12 cellular contexts compared by ENCODE assay signal in the genomic region with DNA sequence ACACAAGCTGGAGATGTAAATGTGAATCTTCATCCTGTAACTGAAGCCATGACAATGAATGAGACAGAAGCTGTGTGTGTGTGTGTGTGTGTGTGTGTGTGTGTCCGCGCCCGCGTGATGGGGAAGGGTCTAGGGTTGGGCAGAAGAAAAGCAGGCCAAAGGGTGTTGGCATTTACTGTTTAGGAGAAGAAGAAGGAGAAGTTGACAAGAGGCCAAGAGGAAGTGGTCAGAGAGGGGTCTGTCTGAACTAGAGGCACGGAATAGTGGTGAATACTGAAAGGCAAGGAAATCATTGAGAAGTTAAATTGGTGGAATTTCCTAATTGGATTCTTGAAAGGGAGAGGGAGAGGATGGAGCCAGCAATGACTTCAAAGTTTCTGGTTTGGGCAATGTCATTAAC. TPM values are rescaled to one million over a fixed set of nuclear protein-coding genes. Genes with fewer than 3 reads are reported as not detected.
DNase-seq lines count a peak whose midpoint lies in the region; FAIRE-seq and TF ChIP-seq lines count a peak whose summit lies in the region.
"Had no signal": no experiment of that assay in that cellular context is flagged by ENCODE, and none has a peak within 500 bp of the region (broad histone marks: within the 10 kb centered on the region; RNA-seq: fewer than 3 reads in every experiment).

No MANE protein-coding gene starts in this region.

- no peak overlapping the region for H3K4me3 ChIP-seq in esophagus muscularis mucosa
- no peak overlapping the region for H3K4me3 ChIP-seq in H7 (ENCODE audit: insufficient read depth, low read depth, low read length)

- H3K9me3 ChIP-seq in esophagus muscularis mucosa, result peaks cover 0 to 11% (median 4%) of the 10 kb centered on the region in 4 donors

- intact Hi-C loops in esophagus muscularis mucosa (cut with DNase I), result no loop called here

- TF ChIP-seq EP300 in esophagus muscularis mucosa (IDR thresholded peaks at IDR 0.05), result no peak

- H3K4me1 ChIP-seq in esophagus muscularis mucosa, result peaks cover 3 to 5% (median 5%) of the 10 kb centered on the region in 4 donors

- no peak for FAIRE-seq in GM12891 (lab: Jason Lieb, UNC)

- TF ChIP-seq CTCF in esophagus muscularis mucosa (IDR thresholded peaks at IDR 0.05), result no peak

- H3K36me3 ChIP-seq in esophagus muscularis mucosa (no peaks in the 10 kb centered on the region), H7 (replicated peaks; ENCODE audit: control insufficient read depth, insufficient read depth, low read length) (no peaks in the 10 kb centered on the region)

- H3K27me3 ChIP-seq in esophagus muscularis mucosa (no peaks in the 10 kb centered on the region), H7 (ENCODE audit: control insufficient read depth, insufficient read depth, low read length) (no peaks in the 10 kb centered on the region)

- DNase-seq in GM12891 (ENCODE audit: insufficient read length, low spot score) (no peak), NOMO-1 treated with DMSO at 0.1 percent for 48 hours (lab: John Stamatoyannopoulos, UW; ENCODE audit: unreplicated experiment) (peak; percentile 94), esophagus muscularis mucosa (ENCODE audit: extremely low spot score) (peak; percentile 87), mucosa of gallbladder (ENCODE audit: low spot score) (peak; percentile 44), H7 (no peak), NCI-H510A treated with DMSO at 0.1 percent for 48 hours (lab: John Stamatoyannopoulos, UW) (no peak), NCI-H2171 treated with DMSO at 0.1 percent for 48 hours (lab: John Stamatoyannopoulos, UW) (no peak)
- DNase-seq in stimulated activated CD4-positive, alpha-beta T cell treated with anti-CD3 and anti-CD28 coated beads, Interleukin-4, amount 100 ng/mL, for 1 hour, result no peak
- DNase-seq: activated CD8-positive, alpha-beta memory T cell treated with anti-CD3 and anti-CD28 coated beads, Interleukin-2, amount 10 ng/mL, durations not matched to agents 7 days and 5 days; naive B cell; NCI-H1105 treated with DMSO at 0.1 percent for 48 hours; T-helper 17 cell had no signal

- H3K27ac ChIP-seq in esophagus muscularis mucosa (replicated peaks in 1 of 4), result no peak overlapping the region

- 68% methylated on average over 5 of the region's 5 CpGs for WGBS in esophagus muscularis mucosa

- no peak for TF ChIP-seq POLR2A in GM12891 (IDR thresholded peaks at IDR 0.05; ENCODE audit: low read depth, low read length)
- TF ChIP-seq POLR2A in esophagus muscularis mucosa (IDR thresholded peaks at IDR 0.05; ENCODE audit: low read depth), result no peak

TF ChIP-seq in GM12891, 5 proteins besides CTCF, POLR2A, EP300 and RAD21:
- TF ChIP-seq POU2F2 (IDR thresholded peaks at IDR 0.05; ENCODE audit: low read depth, low read length) (no peak), SPI1 (IDR thresholded peaks at IDR 0.05; ENCODE audit: low read depth, low read length) (peak; percentile 37)

RNA-seq across cellular contexts. Expression of gene NCEH1, which starts 5.6 kb away (rescaled TPM):
- 1.8 TPM for polyA plus RNA-seq in GM12891 (2012; ENCODE audit: low read depth, missing spikeins)
- 10 to 100 TPM in 1 of 4 donors, 1 to 10 TPM in 3; 3.0 to 11.6 (median 3.7) TPM for total RNA-seq in esophagus muscularis mucosa
- 15.1 TPM for total RNA-seq in mucosa of gallbladder
- 2.7 and 3.9 TPM in 2 replicates for total RNA-seq in H7 (2014; rRNA removed; shearing (Covaris generic))

RNA-seq across cellular contexts. Expression of gene ECT2, which starts 34.0 kb away (rescaled TPM):
- 9.2 TPM for polyA plus RNA-seq in GM12891 (2012; ENCODE audit: low read depth, missing spikeins)
- total RNA-seq in esophagus muscularis mucosa (1 to 10 TPM; 7.3 to 8.7 (median 7.9) TPM), mucosa of gallbladder (11.2 TPM)
- 78.2 and 117 TPM in 2 replicates for total RNA-seq in H7 (2014; rRNA removed; shearing (Covaris generic))

Comparison
In these comparisons a context has a peak if more than half of its experiments do, and no peak if none do; other contexts are left out.
1. DNase-seq: peak in NOMO-1 treated with DMSO at 0.1 percent for 48 hours (single experiment), esophagus muscularis mucosa (single experiment) and mucosa of gallbladder (single experiment); none in GM12891 (single experiment), stimulated activated CD4-positive, alpha-beta T cell treated with anti-CD3 and anti-CD28 coated beads, Interleukin-4, amount 100 ng/mL, for 1 hour (single experiment), H7 (single experiment), NCI-H510A treated with DMSO at 0.1 percent for 48 hours (single experiment) and NCI-H2171 treated with DMSO at 0.1 percent for 48 hours (single experiment).